8 cellular contexts compared by ENCODE assay signal in genomic region chr15:31488437-31489204, GRCh38.
DNase-seq lines count a peak whose midpoint lies in the region; ATAC-seq, FAIRE-seq and TF ChIP-seq lines count a peak whose summit lies in the region.

No MANE protein-coding gene starts in this region.

- H3K9me3 Mint-ChIP-seq in T-helper 2 cell treated with Interferon-gamma antibody and Interleukin-4, amounts not matched to agents 5 μg/mL and 100 μg/mL, for 36 hours: peaks cover 25% of the 10 kb centered on the region
- H3K9me3 Mint-ChIP-seq in stimulated activated naive CD8-positive, alpha-beta T cell treated with anti-CD3 and anti-CD28 coated beads, Interleukin-15, Interleukin-2, amounts not matched to agents 100 ng/mL and 50 ng/mL, for 24 hours: peaks cover 13% of the 10 kb centered on the region

- peaks cover 20% of the 10 kb centered on the region for H3K36me3 Mint-ChIP-seq in T-helper 2 cell treated with Interferon-gamma antibody and Interleukin-4, amounts not matched to agents 5 μg/mL and 100 μg/mL, for 36 hours (ENCODE audit: low read depth)
- H3K36me3 Mint-ChIP-seq in stimulated activated naive CD8-positive, alpha-beta T cell treated with anti-CD3 and anti-CD28 coated beads, Interleukin-15, Interleukin-2, amounts not matched to agents 100 ng/mL and 50 ng/mL, for 24 hours (ENCODE audit: low read depth): peaks cover 10% of the 10 kb centered on the region

- no peak overlapping the region for H3K9ac ChIP-seq in kidney (ENCODE audit: low read length in 2 of 2)

- DNase-seq in EH (ENCODE audit: low read depth) (peak; percentile 88), HCEC 1CT (peak; percentile 86), NCI-H1417 (lab: John Stamatoyannopoulos, UW) (peak; percentile 38 to 92 (median 68)), cerebellum (ENCODE audit: low spot score) (peak; percentile 90), kidney (peak; percentile 89)
- peak; percentile 31 for DNase-seq in T-helper 2 cell treated with Interferon-gamma antibody and Interleukin-4, amounts not matched to agents 5 μg/mL and 100 μg/mL, for 36 hours (ENCODE audit: low spot score)

- no peaks in the 10 kb centered on the region for H3K9me3 ChIP-seq in kidney (ENCODE audit: control insufficient read depth in 1 of 2, low read length in 2 of 2)

- no peak for ATAC-seq in GM18858 (IDR thresholded peaks at IDR 0.05; ENCODE audit: unreplicated experiment)

- H3K4me1 Mint-ChIP-seq in T-helper 2 cell treated with Interferon-gamma antibody and Interleukin-4, amounts not matched to agents 5 μg/mL and 100 μg/mL, for 36 hours (ENCODE audit: low read depth): peaks cover 47% of the 10 kb centered on the region
- peaks cover 53% of the 10 kb centered on the region for H3K4me1 Mint-ChIP-seq in stimulated activated naive CD8-positive, alpha-beta T cell treated with anti-CD3 and anti-CD28 coated beads, Interleukin-15, Interleukin-2, amounts not matched to agents 100 ng/mL and 50 ng/mL, for 24 hours (ENCODE audit: low read depth)

- TF ChIP-seq CTCF in kidney (IDR thresholded peaks at IDR 0.05; ENCODE audit: borderline replicate concordance, extremely low read depth, insufficient read depth): peak; percentile 90

- no peak overlapping the region for H3K27ac ChIP-seq in kidney (ENCODE audit: low read depth in 2 of 2, low read length in 2 of 2)

- no peak overlapping the region for H3K4me3 ChIP-seq in kidney (ENCODE audit: low read length in 2 of 2)

- intact Hi-C loops in kidney (cut with DNase I): loop anchor here (5.0 to 10.0 kb wide), 2 partner anchors 134 to 286 kb away; no protein-coding TSS in a partner anchor

- no peaks in the 10 kb centered on the region for H3K27me3 Mint-ChIP-seq in T-helper 2 cell treated with Interferon-gamma antibody and Interleukin-4, amounts not matched to agents 5 μg/mL and 100 μg/mL, for 36 hours (ENCODE audit: low read depth)
- H3K27me3 Mint-ChIP-seq in stimulated activated naive CD8-positive, alpha-beta T cell treated with anti-CD3 and anti-CD28 coated beads, Interleukin-15, Interleukin-2, amounts not matched to agents 100 ng/mL and 50 ng/mL, for 24 hours: peaks cover 14% of the 10 kb centered on the region

- no peaks in the 10 kb centered on the region for H3K36me3 ChIP-seq in kidney (ENCODE audit: control insufficient read depth in 1 of 2, insufficient read depth in 2 of 2, low read length in 2 of 2)

- peaks cover 3 to 11% of the 10 kb centered on the region in 2 donors for H3K4me1 ChIP-seq in kidney (ENCODE audit: control insufficient read depth in 1 of 2, insufficient read depth in 1 of 2, low read depth in 1 of 2, low read length in 2 of 2)

- FAIRE-seq in kidney (lab: Jason Lieb, UNC): peak; percentile 95

- H3K27ac Mint-ChIP-seq in T-helper 2 cell treated with Interferon-gamma antibody and Interleukin-4, amounts not matched to agents 5 μg/mL and 100 μg/mL, for 36 hours: peak overlapping the region; percentile 66
- H3K27ac Mint-ChIP-seq in stimulated activated naive CD8-positive, alpha-beta T cell treated with anti-CD3 and anti-CD28 coated beads, Interleukin-15, Interleukin-2, amounts not matched to agents 100 ng/mL and 50 ng/mL, for 24 hours: peak overlapping the region; percentile 69

- H3K4me3 Mint-ChIP-seq in T-helper 2 cell treated with Interferon-gamma antibody and Interleukin-4, amounts not matched to agents 5 μg/mL and 100 μg/mL, for 36 hours: peak overlapping the region; percentile 57
- H3K4me3 Mint-ChIP-seq in stimulated activated naive CD8-positive, alpha-beta T cell treated with anti-CD3 and anti-CD28 coated beads, Interleukin-15, Interleukin-2, amounts not matched to agents 100 ng/mL and 50 ng/mL, for 24 hours: peak overlapping the region; percentile 33

Comparison
In these comparisons a context has a peak if more than half of its experiments do, and no peak if none do; other contexts are left out.
1. DNase-seq: peak in every context shown above with its lines; median percentile 90 in cerebellum; 89 in kidney; 88 in EH; 86 in HCEC 1CT; 68 in NCI-H1417; 31 in T-helper 2 cell treated with Interferon-gamma antibody and Interleukin-4, amounts not matched to agents 5 μg/mL and 100 μg/mL, for 36 hours.